24 cellular contexts compared by ENCODE assay signal in the genomic region with DNA sequence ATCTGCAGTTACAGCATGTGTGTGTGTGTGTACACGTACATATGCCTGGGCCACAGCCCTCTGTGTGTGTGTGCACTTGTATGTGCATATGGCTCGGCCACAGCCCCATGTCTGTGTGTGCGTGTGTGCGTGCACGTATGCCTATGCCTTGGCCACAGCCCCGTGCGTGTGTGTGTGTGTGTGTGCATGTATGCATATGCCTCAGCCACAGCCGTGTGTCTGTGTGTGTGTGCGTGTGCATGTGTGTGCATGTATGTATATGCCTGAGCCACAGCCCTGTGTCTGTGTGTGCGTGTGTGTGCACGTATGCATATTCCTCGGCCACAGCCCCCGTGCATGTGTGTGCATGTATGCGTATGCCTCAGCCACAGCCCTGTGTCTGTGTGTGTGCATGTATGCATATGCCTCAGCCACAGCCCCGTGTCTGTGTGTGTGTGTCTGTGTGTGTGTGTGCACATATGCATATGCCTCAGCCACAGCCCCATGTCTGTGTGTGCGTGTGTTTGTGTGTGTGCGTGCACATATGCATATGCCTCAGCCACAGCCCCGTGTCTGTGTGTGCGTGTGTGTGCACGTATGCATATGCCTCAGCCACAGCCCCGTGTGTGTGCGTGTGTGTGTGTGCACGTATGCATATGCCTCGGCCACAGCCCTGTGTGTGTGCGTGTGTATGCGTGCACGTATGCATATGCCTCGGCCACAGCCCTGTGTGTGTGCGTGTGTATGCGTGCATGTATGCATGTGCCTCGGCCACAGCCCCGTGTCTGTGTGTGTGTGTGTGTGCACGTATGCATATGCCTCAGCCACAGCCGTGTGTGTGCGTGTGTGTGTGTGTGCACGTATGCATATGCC. TPM values are rescaled to one million over a fixed set of nuclear protein-coding genes. Genes with fewer than 3 reads are reported as not detected.
A peak's percentile ranks its signal among the peaks of the same experiment; 100 is the strongest.
DNase-seq lines count a peak whose midpoint lies in the region; ATAC-seq, FAIRE-seq and TF ChIP-seq lines count a peak whose summit lies in the region.
"Had no signal": no experiment of that assay in that cellular context is flagged by ENCODE, and none has a peak within 500 bp of the region (broad histone marks: within the 10 kb centered on the region; RNA-seq: fewer than 3 reads in every experiment).

No MANE protein-coding gene starts in this region.

- FAIRE-seq in GM12891 (lab: Jason Lieb, UNC) = peak; percentile 50
- FAIRE-seq: A549 had no signal

- peaks cover 5% of the 10 kb centered on the region for H3K36me3 Mint-ChIP-seq in glutamatergic neuron (ENCODE audit: unreplicated experiment)

- DNase-seq in GM12891 (ENCODE audit: insufficient read length, low spot score) = no peak
- DNase-seq in glutamatergic neuron = no peak
- DNase-seq in psoas muscle = no peak
- no peak for DNase-seq in D341Med (ENCODE audit: low spot score)
- DNase-seq: AML-193; CD4-positive, alpha-beta T cell; DMS53; GOT3; HCEC 1CT; MV-4-11; NCI-H1105; NCI-H1930; NCI-H2107; NCI-H526 treated with DMSO at 0.1 percent for 48 hours; PC-9; Right ventricle myocardium superior had no signal

- no peaks in the 10 kb centered on the region for H3K4me1 Mint-ChIP-seq in glutamatergic neuron (ENCODE audit: low read depth, unreplicated experiment)

- intact Hi-C loops in psoas muscle (cut with DNase I) = no loop called here

- H3K27me3 Mint-ChIP-seq in glutamatergic neuron (ENCODE audit: unreplicated experiment) = peaks cover 10% of the 10 kb centered on the region
- H3K27me3 Mint-ChIP-seq: CD4-positive, alpha-beta T cell had no signal

- H3K9me3 Mint-ChIP-seq in glutamatergic neuron (ENCODE audit: unreplicated experiment) = peaks cover 2% of the 10 kb centered on the region
- H3K9me3 Mint-ChIP-seq: CD4-positive, alpha-beta T cell had no signal

- H3K4me3 ChIP-seq in HEK293 (ENCODE audit: low read depth, low read length) (no peak overlapping the region), psoas muscle (no peak overlapping the region)
- H3K4me3 ChIP-seq: A549; BLaER1 treated with 17β-estradiol and CSF1 and Interleukin-3, amounts not matched to agents 10 nM and 100 nM; PC-9; SJSA1 had no signal

- CTCF ChIA-PET in HEK293 (lab: Yijun Ruan, JAX) = no interaction called here

- no peak overlapping the region for H3K4me3 Mint-ChIP-seq in glutamatergic neuron (ENCODE audit: unreplicated experiment)
- H3K4me3 Mint-ChIP-seq: CD4-positive, alpha-beta T cell had no signal

- H3K36me3 ChIP-seq in HEK293 (ENCODE audit: control insufficient read depth in 2 of 2, insufficient read depth in 1 of 2, low read length in 2 of 2) (peaks cover 11 to 87% of the 10 kb centered on the region in 2 experiments; a peak in 2 of 3 replicates), psoas muscle (ENCODE audit: insufficient read depth in 1 of 2, low read depth in 1 of 2) (peaks cover 0 to 92% of the 10 kb centered on the region in 2 donors)

- H3K4me1 ChIP-seq in HEK293 (ENCODE audit: control insufficient read depth, insufficient read depth, low read length) = no peaks in the 10 kb centered on the region
- no peaks in the 10 kb centered on the region for H3K4me1 ChIP-seq in psoas muscle
- H3K4me1 ChIP-seq: A549; BLaER1 treated with 17β-estradiol and CSF1 and Interleukin-3, amounts not matched to agents 10 nM and 100 nM; SJSA1 had no signal

- TF ChIP-seq CTCF in HEK293 (tag by site-specific recombination; IDR thresholded peaks at IDR 0.05) (no peak), glutamatergic neuron (IDR thresholded peaks at IDR 0.05; ENCODE audit: partially characterized antibody, unreplicated experiment) (no peak), psoas muscle (IDR thresholded peaks at IDR 0.05) (no peak)

- H3K9me3 ChIP-seq in HEK293 (ENCODE audit: control insufficient read depth, insufficient read depth, low read depth, low read length) = no peaks in the 10 kb centered on the region
- no peaks in the 10 kb centered on the region for H3K9me3 ChIP-seq in psoas muscle
- H3K9me3 ChIP-seq: A549; BLaER1 treated with 17β-estradiol and CSF1 and Interleukin-3, amounts not matched to agents 10 nM and 100 nM; SJSA1 had no signal

- TF ChIP-seq POLR2A in GM12891 (IDR thresholded peaks at IDR 0.05; ENCODE audit: low read depth, low read length) = peak; percentile 52; the same call in 1 of the 2 replicates

- H3K27ac Mint-ChIP-seq in glutamatergic neuron (ENCODE audit: unreplicated experiment) = peak overlapping the region; percentile 28
- H3K27ac Mint-ChIP-seq: CD4-positive, alpha-beta T cell had no signal

- H3K27ac ChIP-seq in HEK293 (ENCODE audit: extremely low read depth, low read depth, low read length) (no peak overlapping the region), psoas muscle (no peak overlapping the region)
- H3K27ac ChIP-seq: A549; BLaER1 treated with 17β-estradiol and CSF1 and Interleukin-3, amounts not matched to agents 10 nM and 100 nM; HL-60; PC-9; SJSA1 had no signal

- POLR2A ChIA-PET in HEK293 (lab: Yijun Ruan, JAX) = interaction anchor here (0.7 kb wide), 1 partner anchor 47 kb away, joined by 5 read pairs; no protein-coding TSS in a partner anchor

- whole genome bisulfite sequencing in psoas muscle, 3 donors = 94 to 96% (median 94%) methylated on average over 36 of the region's 36 CpGs

- no peaks in the 10 kb centered on the region for H3K27me3 ChIP-seq in psoas muscle (ENCODE audit: insufficient read depth in 3 of 3, low read length in 2 of 3)
- H3K27me3 ChIP-seq: BLaER1 treated with 17β-estradiol and CSF1 and Interleukin-3, amounts not matched to agents 10 nM and 100 nM; SJSA1 had no signal

- no peak for ATAC-seq in psoas muscle
- ATAC-seq: A549 had no signal

TF ChIP-seq in GM12891, 5 proteins besides CTCF, POLR2A, EP300 and RAD21:
- no peak for TF ChIP-seq TAF1 (IDR thresholded peaks at IDR 0.05; ENCODE audit: low read depth, low read length)
- TF ChIP-seq POU2F2 (IDR thresholded peaks at IDR 0.05; ENCODE audit: low read depth, low read length) = no peak; the same call in 1 of the 2 replicates
- TF ChIP-seq PAX5 (IDR thresholded peaks at IDR 0.05; ENCODE audit: insufficient read depth, low read length, severe bottlenecking) = no peak
- TF ChIP-seq SPI1 (IDR thresholded peaks at IDR 0.05; ENCODE audit: low read depth, low read length) = no peak
- no peak; the same call in 1 of the 2 replicates for TF ChIP-seq POLR2AphosphoS5 (IDR thresholded peaks at IDR 0.05; ENCODE audit: low read depth, low read length)

TF ChIP-seq in HEK293, 187 proteins besides CTCF, POLR2A, EP300 and RAD21:
- TF ChIP-seq ZNF426 (tag by site-specific recombination; IDR thresholded peaks at IDR 0.05) (no peak), GLI4 (tag by site-specific recombination; IDR thresholded peaks at IDR 0.05) (no peak), ZNF571 (tag by site-specific recombination; IDR thresholded peaks at IDR 0.05) (no peak)
- TF ChIP-seq, protein P1, sequence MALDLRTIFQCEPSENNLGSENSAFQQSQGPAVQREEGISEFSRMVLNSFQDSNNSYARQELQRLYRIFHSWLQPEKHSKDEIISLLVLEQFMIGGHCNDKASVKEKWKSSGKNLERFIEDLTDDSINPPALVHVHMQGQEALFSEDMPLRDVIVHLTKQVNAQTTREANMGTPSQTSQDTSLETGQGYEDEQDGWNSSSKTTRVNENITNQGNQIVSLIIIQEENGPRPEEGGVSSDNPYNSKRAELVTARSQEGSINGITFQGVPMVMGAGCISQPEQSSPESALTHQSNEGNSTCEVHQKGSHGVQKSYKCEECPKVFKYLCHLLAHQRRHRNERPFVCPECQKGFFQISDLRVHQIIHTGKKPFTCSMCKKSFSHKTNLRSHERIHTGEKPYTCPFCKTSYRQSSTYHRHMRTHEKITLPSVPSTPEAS (tag by site-specific recombination; IDR thresholded peaks at IDR 0.05) = peak; percentile 84

RNA-seq across cellular contexts. Expression of gene C20orf204, which starts 14.6 kb away (rescaled TPM):
- 51.3 TPM for polyA plus RNA-seq in GM12891 (2012; ENCODE audit: low read depth, missing spikeins)
- total RNA-seq in glutamatergic neuron (ENCODE audit: unreplicated experiment) = 3.9 TPM
- total RNA-seq in psoas muscle = under 1 TPM; 0.25 to 0.71 (median 0.55) TPM
- polyA plus RNA-seq in psoas muscle = under 1 TPM in 2 of 3 donors, not detected in 1; 0.30 to 0.64 TPM

RNA-seq across cellular contexts. Expression of gene SOX18, which starts 28.1 kb away (rescaled TPM):
- polyA plus RNA-seq in GM12891 (2012; ENCODE audit: low read depth, missing spikeins) = 0.13 TPM
- 0.66 TPM for total RNA-seq in glutamatergic neuron (ENCODE audit: unreplicated experiment)
- 10 to 100 TPM; 11.7 to 50.8 (median 30.5) TPM for total RNA-seq in psoas muscle
- polyA plus RNA-seq in psoas muscle = 10 to 100 TPM in 1 of 3 donors, 1 to 10 TPM in 2; 4.2 to 15.4 (median 6.5) TPM
- total RNA-seq: CD4-positive, alpha-beta T cell; Daoy; LHCN-M2; PC-9 had no signal

RNA-seq across cellular contexts. Expression of gene PRPF6, which starts 40.4 kb away (rescaled TPM):
- polyA plus RNA-seq in GM12891 (2012; ENCODE audit: low read depth, missing spikeins) = 142 TPM
- total RNA-seq in glutamatergic neuron (ENCODE audit: unreplicated experiment) (60.9 TPM), psoas muscle (10 to 100 TPM; 51.0 to 63.1 (median 59.8) TPM)
- 10 to 100 TPM; 38.8 to 75.4 (median 52.5) TPM for polyA plus RNA-seq in psoas muscle

RNA-seq across cellular contexts. Expression of gene TCEA2, which starts 41.6 kb away (rescaled TPM):
- polyA plus RNA-seq in GM12891 (2012; ENCODE audit: low read depth, missing spikeins) = 34.5 TPM
- total RNA-seq in glutamatergic neuron (ENCODE audit: unreplicated experiment) = 102 TPM
- 10 to 100 TPM; 30.2 to 43.4 (median 37.6) TPM for total RNA-seq in psoas muscle
- polyA plus RNA-seq in psoas muscle = 10 to 100 TPM; 15.1 to 24.9 (median 15.6) TPM

RNA-seq across cellular contexts. Expression of gene SAMD10, which starts 41.9 kb away (rescaled TPM):
- polyA plus RNA-seq in GM12891 (2012; ENCODE audit: low read depth, missing spikeins) = 116 TPM
- total RNA-seq in glutamatergic neuron (ENCODE audit: unreplicated experiment) (3.1 TPM), psoas muscle (under 1 TPM; 0.32 to 0.84 (median 0.55) TPM)
- 1 to 10 TPM in 1 of 3 donors, under 1 TPM in 2; 0.44 to 5.5 (median 0.92) TPM for polyA plus RNA-seq in psoas muscle
- total RNA-seq: G401 had no signal
- polyA plus RNA-seq: A549 had no signal
